In the genomic region with DNA sequence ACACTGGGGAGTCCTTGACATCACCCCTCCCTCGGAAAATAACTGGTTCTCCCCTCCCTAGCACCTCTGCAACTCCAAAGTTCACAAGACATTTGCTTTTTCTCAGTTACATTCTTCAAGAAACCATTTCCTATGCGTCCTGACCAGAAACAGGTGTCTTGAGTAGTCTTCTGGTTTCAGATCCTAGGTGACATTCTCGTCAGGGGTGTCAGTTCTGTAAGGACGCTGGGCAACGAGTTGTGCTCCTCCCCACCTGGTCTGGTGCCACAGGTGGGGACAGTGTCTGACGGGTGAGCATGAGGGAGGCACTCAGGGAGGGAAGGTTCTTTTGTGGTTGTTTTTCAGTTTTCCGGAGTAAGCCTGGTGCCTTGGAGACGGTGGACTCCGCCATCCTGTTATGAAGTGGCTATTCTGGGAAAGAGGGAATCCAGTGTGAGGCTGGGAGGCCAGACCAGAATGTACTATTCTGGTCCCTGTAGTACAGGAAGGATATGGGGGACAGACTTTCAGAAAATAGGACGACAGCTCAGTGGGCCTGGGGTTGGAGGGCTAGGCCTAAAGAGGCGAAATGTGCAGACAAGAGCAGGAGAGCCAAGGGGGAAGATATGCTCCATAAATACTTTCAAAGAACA, we compare ENCODE assay signal across 22 cellular contexts. TPM values are rescaled to one million over a fixed set of nuclear protein-coding genes. Genes with fewer than 3 reads are reported as not detected.
DNase-seq lines count a peak whose midpoint lies in the region; ATAC-seq and TF ChIP-seq lines count a peak whose summit lies in the region.
"Had no signal": no experiment of that assay in that cellular context is flagged by ENCODE, and none has a peak within 500 bp of the region (broad histone marks: within the 10 kb centered on the region; RNA-seq: fewer than 3 reads in every experiment).

No MANE protein-coding gene starts in this region.

- TF ChIP-seq CTCF in Peyer's patch (IDR thresholded peaks at IDR 0.05) = no peak

- H3K4me3 Mint-ChIP-seq in activated CD4-positive, alpha-beta T cell treated with anti-CD3 and anti-CD28 coated beads for 36 hours = no peak overlapping the region
- peak overlapping the region in 9 of 10 donors; percentile 5 to 70 (median 56) for H3K4me3 Mint-ChIP-seq in naive thymus-derived CD4-positive, alpha-beta T cell
- H3K4me3 Mint-ChIP-seq: CD4-positive, CD25-positive, alpha-beta regulatory T cell; endodermal cell had no signal

- H3K9me3 ChIP-seq in KOPT-K1 (ENCODE audit: insufficient read depth, low read length, poor library complexity, severe bottlenecking) (no peaks in the 10 kb centered on the region), Peyer's patch (no peaks in the 10 kb centered on the region)
- no peaks in the 10 kb centered on the region for H3K9me3 ChIP-seq in naive thymus-derived CD4-positive, alpha-beta T cell (ENCODE audit: control insufficient read depth in 2 of 3, low read length in 3 of 3)
- H3K9me3 ChIP-seq: thyroid gland had no signal

- peaks cover 55% of the 10 kb centered on the region for H3K4me1 Mint-ChIP-seq in activated CD4-positive, alpha-beta T cell treated with anti-CD3 and anti-CD28 coated beads for 36 hours
- H3K4me1 Mint-ChIP-seq in naive thymus-derived CD4-positive, alpha-beta T cell = peaks cover 38 to 76% (median 65%) of the 10 kb centered on the region in 7 donors

- H3K4me1 ChIP-seq in naive thymus-derived CD4-positive, alpha-beta T cell (ENCODE audit: control insufficient read depth in 2 of 2, insufficient read depth in 2 of 2, low read length in 2 of 2) = peaks cover 25 to 56% of the 10 kb centered on the region in 2 donors
- peaks cover 0 to 13% (median 0%) of the 10 kb centered on the region in 4 donors for H3K4me1 ChIP-seq in Peyer's patch

- no peak for TF ChIP-seq POLR2A in Peyer's patch (IDR thresholded peaks at IDR 0.05)

- CTCF ChIA-PET in activated CD4-positive, alpha-beta T cell treated with anti-CD3 and anti-CD28 coated beads for 36 hours (lab: Charles Lee) = no interaction called here
- CTCF ChIA-PET in naive thymus-derived CD4-positive, alpha-beta T cell (lab: Charles Lee) = interaction anchor here (1.1 kb wide), 1 partner anchor 10 kb away, joined by 7 read pairs; no protein-coding TSS in a partner anchor

- no peaks in the 10 kb centered on the region for H3K27me3 ChIP-seq in naive thymus-derived CD4-positive, alpha-beta T cell (ENCODE audit: control insufficient read depth in 2 of 2, insufficient read depth in 2 of 2, low read length in 2 of 2)
- H3K27me3 ChIP-seq in Peyer's patch = no peaks in the 10 kb centered on the region
- H3K27me3 ChIP-seq: thyroid gland had no signal

- H3K27ac Mint-ChIP-seq in activated CD4-positive, alpha-beta T cell treated with anti-CD3 and anti-CD28 coated beads for 36 hours = peak overlapping the region; percentile 8
- H3K27ac Mint-ChIP-seq in naive thymus-derived CD4-positive, alpha-beta T cell = peak overlapping the region in 7 of 9 donors; percentile 2 to 80 (median 39)
- H3K27ac Mint-ChIP-seq: endodermal cell had no signal

- ATAC-seq in activated CD4-positive, alpha-beta T cell treated with anti-CD3 and anti-CD28 coated beads for 36 hours = no peak
- ATAC-seq in naive thymus-derived CD4-positive, alpha-beta T cell = no peak
- ATAC-seq: sciatic nerve had no signal

- H3K36me3 ChIP-seq in KOPT-K1 (ENCODE audit: insufficient read depth, low read length) (no peaks in the 10 kb centered on the region), Peyer's patch (peaks cover 0 to 13% (median 0%) of the 10 kb centered on the region in 3 donors)
- no peaks in the 10 kb centered on the region for H3K36me3 ChIP-seq in naive thymus-derived CD4-positive, alpha-beta T cell (ENCODE audit: control insufficient read depth in 2 of 3, insufficient read depth in 3 of 3, low read length in 3 of 3)

- no peaks in the 10 kb centered on the region for H3K36me3 Mint-ChIP-seq in activated CD4-positive, alpha-beta T cell treated with anti-CD3 and anti-CD28 coated beads for 36 hours (ENCODE audit: low read depth)
- H3K36me3 Mint-ChIP-seq in naive thymus-derived CD4-positive, alpha-beta T cell = peaks cover 0 to 13% (median 0%) of the 10 kb centered on the region in 5 donors
- H3K36me3 Mint-ChIP-seq: CD4-positive, CD25-positive, alpha-beta regulatory T cell had no signal

- intact Hi-C loops in activated CD4-positive, alpha-beta T cell treated with anti-CD3 and anti-CD28 coated beads for 36 hours (cut with DNase I, micrococcal nuclease) = no loop called here
- intact Hi-C loops in naive thymus-derived CD4-positive, alpha-beta T cell (cut with micrococcal nuclease) = no loop called here

- no peak for DNase-seq in activated CD4-positive, alpha-beta T cell treated with anti-CD3 and anti-CD28 coated beads for 36 hours
- DNase-seq in activated CD4-positive, alpha-beta T cell treated with anti-CD3 and anti-CD28 coated beads, Interleukin-2, amount 50 U/mL, for 1 hour = no peak
- DNase-seq in GM19238 (ENCODE audit: insufficient read length, low spot score) (peak; percentile 12), SKM-1 (lab: John Stamatoyannopoulos, UW; ENCODE audit: unreplicated experiment) (no peak), NCI-H524 (lab: John Stamatoyannopoulos, UW) (no peak), Peyer's patch (no peak)
- DNase-seq in naive thymus-derived CD4-positive, alpha-beta T cell = no peak
- DNase-seq: 8988T; activated CD4-positive, CD25-positive, alpha-beta regulatory T cell; CD4-positive, CD25-positive, alpha-beta regulatory T cell; DND-41; endodermal cell; foreskin fibroblast; Karpas-422; mesenchymal stem cell; NCI-H1105 treated with DMSO at 0.1 percent for 48 hours; stimulated activated CD4-positive, alpha-beta T cell treated with anti-CD3 and anti-CD28 coated beads, Interleukin-2, amount 100 ng/mL, for 24 hours; T-helper 1 cell; thyroid gland had no signal

- H3K4me3 ChIP-seq in naive thymus-derived CD4-positive, alpha-beta T cell (ENCODE audit: low read length) = no peak overlapping the region
- H3K4me3 ChIP-seq in Peyer's patch = no peak overlapping the region
- H3K4me3 ChIP-seq: thyroid gland had no signal

- no peaks in the 10 kb centered on the region for H3K9me3 Mint-ChIP-seq in activated CD4-positive, alpha-beta T cell treated with anti-CD3 and anti-CD28 coated beads for 36 hours (ENCODE audit: low read depth)
- H3K9me3 Mint-ChIP-seq in naive thymus-derived CD4-positive, alpha-beta T cell = no peaks in the 10 kb centered on the region
- H3K9me3 Mint-ChIP-seq: endodermal cell had no signal

- POLR2A ChIA-PET in activated CD4-positive, alpha-beta T cell treated with anti-CD3 and anti-CD28 coated beads for 36 hours (lab: Charles Lee) = no interaction called here
- POLR2A ChIA-PET in naive thymus-derived CD4-positive, alpha-beta T cell (lab: Charles Lee) = interaction anchor here (1.0 kb wide), 1 partner anchor 15 kb away, joined by 3 read pairs; no protein-coding TSS in a partner anchor

- H3K27ac ChIP-seq in KOPT-K1 (ENCODE audit: low read depth, low read length, poor library complexity, severe bottlenecking) (peak overlapping the region; percentile 91), Peyer's patch (peak overlapping the region in 1 of 4 donors; percentile 18)
- no peak overlapping the region for H3K27ac ChIP-seq in naive thymus-derived CD4-positive, alpha-beta T cell (ENCODE audit: low read depth, low read length)
- H3K27ac ChIP-seq: HL-60 had no signal

- H3K27me3 Mint-ChIP-seq in activated CD4-positive, alpha-beta T cell treated with anti-CD3 and anti-CD28 coated beads for 36 hours = no peaks in the 10 kb centered on the region
- H3K27me3 Mint-ChIP-seq in naive thymus-derived CD4-positive, alpha-beta T cell = peaks cover 0 to 17% (median 2%) of the 10 kb centered on the region in 5 donors

RNA-seq across cellular contexts. Expression of gene EPAS1, which starts 50.6 kb away (rescaled TPM):
- total RNA-seq in activated CD4-positive, alpha-beta T cell treated with anti-CD3 and anti-CD28 coated beads for 36 hours = 10 to 100 TPM; 12.6 to 16.0 TPM
- 10 to 100 TPM in 2 of 5 experiments, 1 to 10 TPM in 3; 1.6 to 17.0 (median 6.4) TPM for total RNA-seq in naive thymus-derived CD4-positive, alpha-beta T cell
- under 1 TPM in 1 of 2 donors, not detected in 1; 0.18 TPM for polyA plus RNA-seq in naive thymus-derived CD4-positive, alpha-beta T cell
- total RNA-seq in Peyer's patch = 100 to 1,000 TPM; 114 to 240 (median 196) TPM

Comparison
In these comparisons a context has a peak if more than half of its experiments do, and no peak if none do; other contexts are left out.
1. RNA of gene EPAS1, which starts 50.6 kb away (total RNA-seq): 114 to 240 TPM in Peyer's patch; 12.6 to 16.0 TPM in activated CD4-positive, alpha-beta T cell treated with anti-CD3 and anti-CD28 coated beads for 36 hours and 1.6 to 17.0 TPM in naive thymus-derived CD4-positive, alpha-beta T cell; every median in the first group is over 4 times any median in the second.